In the genomic region with DNA sequence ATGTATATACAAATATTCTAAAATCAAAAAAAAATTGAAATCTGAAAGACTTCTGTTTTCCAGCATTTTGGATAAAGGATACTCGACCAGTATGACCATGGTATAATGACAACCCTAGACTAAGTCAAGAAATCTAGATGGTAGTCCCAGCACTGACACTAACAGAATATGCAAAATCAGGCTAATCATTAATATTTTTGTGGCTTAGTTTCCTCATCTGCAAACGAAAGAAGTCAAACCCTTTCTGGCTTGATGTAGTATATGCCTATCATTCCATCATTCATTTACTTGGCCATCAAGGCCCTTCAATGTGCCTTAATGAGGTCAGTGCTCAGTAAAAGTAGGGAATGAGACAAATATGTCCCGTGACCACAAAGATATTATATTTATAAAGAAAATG, we compare ENCODE assay signal across 21 cellular contexts.
DNase-seq lines count a peak whose midpoint lies in the region; ATAC-seq, FAIRE-seq and TF ChIP-seq lines count a peak whose summit lies in the region.
"Had no signal": no experiment of that assay in that cellular context is flagged by ENCODE, and none has a peak within 500 bp of the region (broad histone marks: within the 10 kb centered on the region; RNA-seq: fewer than 3 reads in every experiment).

No MANE protein-coding gene starts in this region.

- no peaks in the 10 kb centered on the region for H3K9me3 ChIP-seq in pancreas
- H3K9me3 ChIP-seq: BE2C had no signal

- no peaks in the 10 kb centered on the region for H3K36me3 ChIP-seq in pancreas
- H3K36me3 ChIP-seq: BE2C had no signal

- no peaks in the 10 kb centered on the region for H3K27me3 ChIP-seq in pancreas
- H3K27me3 ChIP-seq: BE2C had no signal

- no peak overlapping the region for H3K4me3 ChIP-seq in pancreas
- H3K4me3 ChIP-seq: K562 had no signal

- H3K27ac ChIP-seq in pancreas: no peak overlapping the region

- ATAC-seq in GM18861 (IDR thresholded peaks at IDR 0.05; ENCODE audit: unreplicated experiment) (peak; percentile 88), GM21423 (IDR thresholded peaks at IDR 0.05; ENCODE audit: unreplicated experiment) (peak; percentile 58), HG02981 (IDR thresholded peaks at IDR 0.05; ENCODE audit: unreplicated experiment) (peak; percentile 60), HG03571 (IDR thresholded peaks at IDR 0.05; ENCODE audit: unreplicated experiment) (peak; percentile 75), pancreas (no peak)
- ATAC-seq: K562 had no signal

- DNase-seq in stimulated activated naive CD4-positive, alpha-beta T cell (lab: John Stamatoyannopoulos, UW): no peak
- DNase-seq in NCI-H2081 (lab: John Stamatoyannopoulos, UW): no peak
- DNase-seq in pancreas: no peak
- DNase-seq: BE2C; Calu3; CD4-positive, CD25-positive, alpha-beta regulatory T cell; GF-D8; H9; NCI-H1105; NCI-H1694 treated with DMSO at 0.1 percent for 48 hours; NCI-H2107; NCI-H510A treated with DMSO at 0.1 percent for 48 hours; NCI-H774; Right ventricle myocardium superior; SW 1271; T-helper 2 cell had no signal

- FAIRE-seq in pancreas (lab: Jason Lieb, UNC): no peak
- FAIRE-seq: K562 had no signal

- 52 to 68% methylated on average over 3 of the region's 3 CpGs for WGBS in pancreas, 2 donors

- H3K4me1 ChIP-seq in pancreas: no peaks in the 10 kb centered on the region
- H3K4me1 ChIP-seq: BE2C had no signal

- TF ChIP-seq CTCF in pancreas (IDR thresholded peaks at IDR 0.05): no peak

- intact Hi-C loops in pancreas (cut with DNase I): no loop called here

Comparison
In these comparisons a context has a peak if more than half of its experiments do, and no peak if none do; other contexts are left out.
1. ATAC-seq: peak in GM18861 (single experiment), GM21423 (single experiment), HG02981 (single experiment) and HG03571 (single experiment); none in pancreas (0 of 4).